29 cellular contexts compared by ENCODE assay signal in the genomic region with DNA sequence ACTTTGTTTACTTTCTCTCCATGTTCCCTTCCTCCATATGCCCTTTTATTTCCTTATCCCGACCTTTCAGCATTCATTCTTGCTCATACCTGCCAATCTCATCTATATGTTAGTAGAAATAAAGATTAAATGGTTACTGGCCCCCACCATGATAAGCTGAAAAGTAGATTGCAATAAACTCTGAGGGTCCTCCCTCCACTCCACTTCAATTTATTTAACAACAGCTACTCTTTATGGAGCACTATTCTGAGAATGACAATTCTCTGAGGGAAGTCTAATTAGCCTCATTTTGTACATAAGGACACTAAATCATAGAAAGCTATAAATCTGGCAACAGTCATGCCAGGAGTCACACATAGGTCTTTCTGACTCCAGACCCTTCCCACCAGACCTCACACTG. TPM values are rescaled to one million over a fixed set of nuclear protein-coding genes. Genes with fewer than 3 reads are reported as not detected.
A peak's percentile ranks its signal among the peaks of the same experiment; 100 is the strongest.
DNase-seq lines count a peak whose midpoint lies in the region; ATAC-seq, FAIRE-seq and TF ChIP-seq lines count a peak whose summit lies in the region.
"Had no signal": no experiment of that assay in that cellular context is flagged by ENCODE, and none has a peak within 500 bp of the region (broad histone marks: within the 10 kb centered on the region; RNA-seq: fewer than 3 reads in every experiment).

No MANE protein-coding gene starts in this region.

- peaks cover 6 to 99% (median 83%) of the 10 kb centered on the region in 9 donors for H3K4me1 ChIP-seq in heart right ventricle
- H3K4me1 ChIP-seq in endothelial cell of umbilical vein (ENCODE audit: control insufficient read depth, extremely low read depth, insufficient read depth, low read length): peaks cover 27% of the 10 kb centered on the region
- H3K4me1 ChIP-seq: breast epithelium, transverse colon had no signal

- CTCF ChIA-PET in endothelial cell of umbilical vein (lab: Charles Lee): interaction anchor here (1.0 to 2.3 kb wide), 13 partner anchors 8 to 192 kb away, joined by 3 to 13 read pairs (median 4); no protein-coding TSS in a partner anchor
- CTCF ChIA-PET in activated CD4-positive, alpha-beta memory T cell treated with anti-CD3 and anti-CD28 coated beads, Interleukin-2, amount 10 ng/mL, durations not matched to agents 7 days and 5 days (lab: Charles Lee): interaction anchor here (1.5 kb wide), 1 partner anchor 11 kb away, joined by 10 read pairs; no protein-coding TSS in a partner anchor

- no peak overlapping the region for H3K4me3 Mint-ChIP-seq in stimulated activated effector memory CD8-positive, alpha-beta T cell treated with anti-CD3 and anti-CD28 coated beads, Interleukin-12 subunit alpha, Interleukin-12 subunit beta, amount 100 ng/mL, for 72 hours
- no peak overlapping the region for H3K4me3 Mint-ChIP-seq in activated CD4-positive, alpha-beta memory T cell treated with anti-CD3 and anti-CD28 coated beads, Interleukin-2, amount 10 ng/mL, durations not matched to agents 7 days and 5 days
- H3K4me3 Mint-ChIP-seq: activated CD8-positive, alpha-beta T cell treated with anti-CD3 and anti-CD28 coated beads, Interleukin-2, amount 10 ng/mL, durations not matched to agents 7 days and 5 days; CD4-positive, alpha-beta T cell; neural crest cell had no signal

- BruUV-seq in endothelial cell of umbilical vein (replicated peaks; lab: Mats Ljungman, UMichigan): no TSS peak

- WGBS in heart right ventricle, 2 donors: 32 to 83% methylated on average over 1 of the region's 1 CpG

- H3K4me3 ChIP-seq in heart right ventricle (no peak overlapping the region), endothelial cell of umbilical vein (replicated peaks in 1 of 3; ENCODE audit: insufficient read depth in 1 of 3, low read depth in 1 of 3, low read length in 3 of 3) (no peak overlapping the region)
- H3K4me3 ChIP-seq: breast epithelium, hepatocyte, K562, spleen, transverse colon had no signal

- peaks cover 8% of the 10 kb centered on the region for H3K79me2 ChIP-seq in endothelial cell of umbilical vein (ENCODE audit: control insufficient read depth, insufficient read depth, low read length)
- H3K79me2 ChIP-seq: hepatocyte, parathyroid adenoma had no signal

- no peak overlapping the region for H2AFZ ChIP-seq in endothelial cell of umbilical vein (ENCODE audit: low read depth, low read length)
- H2AFZ ChIP-seq: hepatocyte, parathyroid adenoma had no signal

- no peaks in the 10 kb centered on the region for H3K9me1 ChIP-seq in endothelial cell of umbilical vein (replicated peaks; ENCODE audit: control insufficient read depth, extremely low read depth, insufficient read depth, low read length)

- H3K9me3 ChIP-seq in heart right ventricle: no peaks in the 10 kb centered on the region
- H3K9me3 ChIP-seq in endothelial cell of umbilical vein (replicated peaks; ENCODE audit: control insufficient read depth, insufficient read depth, low read length): no peaks in the 10 kb centered on the region
- H3K9me3 ChIP-seq: breast epithelium, spleen, transverse colon had no signal

- H4K20me1 ChIP-seq in endothelial cell of umbilical vein (replicated peaks; ENCODE audit: control insufficient read depth, extremely low read depth, insufficient read depth, low read length): no peaks in the 10 kb centered on the region

- H3K27me3 ChIP-seq in heart right ventricle (no peaks in the 10 kb centered on the region), endothelial cell of umbilical vein (ENCODE audit: control insufficient read depth in 2 of 2, insufficient read depth in 2 of 2, low read length in 2 of 2) (no peaks in the 10 kb centered on the region)
- H3K27me3 ChIP-seq: breast epithelium, hepatocyte, spleen, transverse colon had no signal

- TF ChIP-seq CTCF in heart right ventricle (IDR thresholded peaks at IDR 0.05) (no peak), endothelial cell of umbilical vein (IDR thresholded peaks at IDR 0.05; ENCODE audit: extremely low read depth in 1 of 2, insufficient read depth in 1 of 2, low read depth in 1 of 2, low read length in 2 of 2) (no peak)

- H3K27ac Mint-ChIP-seq in stimulated activated effector memory CD8-positive, alpha-beta T cell treated with anti-CD3 and anti-CD28 coated beads, Interleukin-12 subunit alpha, Interleukin-12 subunit beta, amount 100 ng/mL, for 72 hours: no peak overlapping the region
- no peak overlapping the region for H3K27ac Mint-ChIP-seq in activated CD4-positive, alpha-beta memory T cell treated with anti-CD3 and anti-CD28 coated beads, Interleukin-2, amount 10 ng/mL, durations not matched to agents 7 days and 5 days
- H3K27ac Mint-ChIP-seq: activated CD8-positive, alpha-beta T cell treated with anti-CD3 and anti-CD28 coated beads, Interleukin-2, amount 10 ng/mL, durations not matched to agents 7 days and 5 days; CD4-positive, alpha-beta T cell had no signal

- TF ChIP-seq POLR2A in endothelial cell of umbilical vein (IDR thresholded peaks at IDR 0.05; ENCODE audit: low read depth, low read length): no peak

- H3K9ac ChIP-seq in endothelial cell of umbilical vein (replicated peaks; ENCODE audit: extremely low read depth, insufficient read depth, low read length): no peak overlapping the region
- H3K9ac ChIP-seq: parathyroid adenoma had no signal

- no peak for FAIRE-seq in endothelial cell of umbilical vein (lab: Jason Lieb, UNC)
- FAIRE-seq: frontal cortex, HTR-8/SVneo, K562, RCC 7860 had no signal

- POLR2A ChIA-PET in endothelial cell of umbilical vein (lab: Charles Lee): interaction anchor here (1.1 kb wide), 1 partner anchor 12 kb away, joined by 3 read pairs; no protein-coding TSS in a partner anchor
- POLR2A ChIA-PET in activated CD4-positive, alpha-beta memory T cell treated with anti-CD3 and anti-CD28 coated beads, Interleukin-2, amount 10 ng/mL, durations not matched to agents 7 days and 5 days (lab: Charles Lee): no interaction called here

- H3K27ac ChIP-seq in heart right ventricle (peak overlapping the region; percentile 51 to 99 (median 79)), endothelial cell of umbilical vein (ENCODE audit: insufficient read depth, low read depth, low read length) (no peak overlapping the region)
- H3K27ac ChIP-seq: hepatocyte, parathyroid adenoma, spleen, transverse colon had no signal

- H3K27me3 Mint-ChIP-seq in activated CD4-positive, alpha-beta memory T cell treated with anti-CD3 and anti-CD28 coated beads, Interleukin-2, amount 10 ng/mL, durations not matched to agents 7 days and 5 days: peaks cover 17% of the 10 kb centered on the region

- H3K36me3 Mint-ChIP-seq in stimulated activated effector memory CD8-positive, alpha-beta T cell treated with anti-CD3 and anti-CD28 coated beads, Interleukin-12 subunit alpha, Interleukin-12 subunit beta, amount 100 ng/mL, for 72 hours: no peaks in the 10 kb centered on the region
- H3K36me3 Mint-ChIP-seq in activated CD4-positive, alpha-beta memory T cell treated with anti-CD3 and anti-CD28 coated beads, Interleukin-2, amount 10 ng/mL, durations not matched to agents 7 days and 5 days (ENCODE audit: low read depth): no peaks in the 10 kb centered on the region

- no peak for DNase-seq in heart right ventricle
- DNase-seq in left cardiac atrium: no peak
- peak; percentile 49 for DNase-seq in NCI-H1694 (lab: John Stamatoyannopoulos, UW)
- DNase-seq in endothelial cell of umbilical vein (ENCODE audit: low read depth, low spot score): peak; percentile 45
- no peak for DNase-seq in stimulated activated effector memory CD8-positive, alpha-beta T cell treated with anti-CD3 and anti-CD28 coated beads, Interleukin-12 subunit alpha, Interleukin-12 subunit beta, amount 100 ng/mL, for 72 hours (ENCODE audit: low spot score in 2 of 2)
- no peak for DNase-seq in activated CD4-positive, alpha-beta memory T cell treated with anti-CD3 and anti-CD28 coated beads, Interleukin-2, amount 10 ng/mL, durations not matched to agents 7 days and 5 days
- DNase-seq: activated CD8-positive, alpha-beta T cell treated with anti-CD3 and anti-CD28 coated beads, Interleukin-2, amount 10 ng/mL, durations not matched to agents 7 days and 5 days; activated naive CD4-positive, alpha-beta T cell treated with anti-CD3 and anti-CD28 coated beads, Interleukin-2, amount 50 U/mL, for 16 hours; amniotic stem cell; CD4-positive, alpha-beta T cell; EL; NCI-H1092 treated with DMSO at 0.1 percent for 48 hours; NCI-H2107; NCI-H524 treated with DMSO at 0.1 percent for 48 hours; SIG-M5; spleen; SW 1271; transverse colon had no signal

- H3K9me3 Mint-ChIP-seq in stimulated activated effector memory CD8-positive, alpha-beta T cell treated with anti-CD3 and anti-CD28 coated beads, Interleukin-12 subunit alpha, Interleukin-12 subunit beta, amount 100 ng/mL, for 72 hours: no peaks in the 10 kb centered on the region
- H3K9me3 Mint-ChIP-seq in activated CD4-positive, alpha-beta memory T cell treated with anti-CD3 and anti-CD28 coated beads, Interleukin-2, amount 10 ng/mL, durations not matched to agents 7 days and 5 days: no peaks in the 10 kb centered on the region
- H3K9me3 Mint-ChIP-seq: CD4-positive, alpha-beta T cell; neural crest cell had no signal

- dilution Hi-C loops in endothelial cell of umbilical vein (cut with MboI; ENCODE audit: extremely low pct_ligation_motif_present, low sequenced_read_pairs): no loop called here

- H3K36me3 ChIP-seq in heart right ventricle: peaks cover 0 to 100% (median 25%) of the 10 kb centered on the region in 9 donors
- H3K36me3 ChIP-seq in endothelial cell of umbilical vein (ENCODE audit: control insufficient read depth in 2 of 2, extremely low read depth in 1 of 2, insufficient read depth in 2 of 2, low read length in 2 of 2): peaks cover 18 to 32% of the 10 kb centered on the region in 2 experiments
- H3K36me3 ChIP-seq: breast epithelium, spleen, transverse colon had no signal

- intact Hi-C loops in heart right ventricle (cut with DNase I) (loop anchor here in 1 of 10 donors (10.0 kb wide), 1 partner anchor 139 kb away; no protein-coding TSS in a partner anchor), left cardiac atrium (cut with DNase I) (no loop called here), endothelial cell of umbilical vein (cut with micrococcal nuclease) (no loop called here)

- no peak for ATAC-seq in heart right ventricle
- no peak for ATAC-seq in left cardiac atrium
- ATAC-seq in stimulated activated effector memory CD8-positive, alpha-beta T cell treated with anti-CD3 and anti-CD28 coated beads, Interleukin-12 subunit alpha, Interleukin-12 subunit beta, amount 100 ng/mL, for 72 hours: peak; percentile 43
- no peak for ATAC-seq in GM19324 (IDR thresholded peaks at IDR 0.05; ENCODE audit: low FRiP score, unreplicated experiment)
- no peak for ATAC-seq in HG03159 (IDR thresholded peaks at IDR 0.05; ENCODE audit: unreplicated experiment)
- ATAC-seq: activated CD8-positive, alpha-beta T cell treated with anti-CD3 and anti-CD28 coated beads, Interleukin-2, amount 10 ng/mL, durations not matched to agents 7 days and 5 days; K562 had no signal

- H3K4me2 ChIP-seq in endothelial cell of umbilical vein (ENCODE audit: insufficient read depth, low read length): peak overlapping the region; percentile 21
- H3K4me2 ChIP-seq: hepatocyte had no signal

- no peaks in the 10 kb centered on the region for H3K4me1 Mint-ChIP-seq in stimulated activated effector memory CD8-positive, alpha-beta T cell treated with anti-CD3 and anti-CD28 coated beads, Interleukin-12 subunit alpha, Interleukin-12 subunit beta, amount 100 ng/mL, for 72 hours
- H3K4me1 Mint-ChIP-seq in activated CD4-positive, alpha-beta memory T cell treated with anti-CD3 and anti-CD28 coated beads, Interleukin-2, amount 10 ng/mL, durations not matched to agents 7 days and 5 days: no peaks in the 10 kb centered on the region

RNA-seq across cellular contexts. Expression of a gene that starts 28.2 kb away (rescaled TPM):
- total RNA-seq in heart right ventricle (100 to 1,000 TPM in 7 of 10 donors, 10 to 100 TPM in 3; 82.5 to 173 (median 121) TPM), left cardiac atrium (100 to 1,000 TPM in 1 of 2 donors, 10 to 100 TPM in 1; 80.7 to 104 TPM), endothelial cell of umbilical vein (137 and 140 TPM in 2 replicates)
- polyA plus RNA-seq in heart right ventricle (100 to 1,000 TPM in 1 of 2 donors, 10 to 100 TPM in 1; 81.2 to 194 TPM), endothelial cell of umbilical vein (40.2 and 52.6 TPM in 2 replicates)
- 77.1 and 91.5 TPM in 2 replicates for polyA plus RNA-seq in endothelial cell of umbilical vein (2011; cell fraction: cytosol; rRNA removed)
- polyA plus RNA-seq in endothelial cell of umbilical vein (2011; cell fraction: nucleus; rRNA removed): 207 and 208 TPM in 2 replicates
- 134 and 174 TPM in 2 replicates for polyA plus RNA-seq in endothelial cell of umbilical vein (2012)
- 100 and 108 TPM in 2 replicates for polyA minus RNA-seq in endothelial cell of umbilical vein
- polyA minus RNA-seq in endothelial cell of umbilical vein (2011; cell fraction: cytosol; rRNA and poly(A)+ RNA removed): 1.3 TPM
- polyA minus RNA-seq in endothelial cell of umbilical vein (2011; cell fraction: nucleus; rRNA and poly(A)+ RNA removed): 278 and 328 TPM in 2 replicates
- not detected for total RNA-seq in activated CD4-positive, alpha-beta memory T cell treated with anti-CD3 and anti-CD28 coated beads, Interleukin-2, amount 10 ng/mL, durations not matched to agents 7 days and 5 days
- total RNA-seq: A673; activated CD8-positive, alpha-beta T cell treated with anti-CD3 and anti-CD28 coated beads, Interleukin-2, amount 10 ng/mL, durations not matched to agents 7 days and 5 days; CD4-positive, alpha-beta T cell had no signal

Comparison
In these comparisons a context has a peak if more than half of its experiments do, and no peak if none do; other contexts are left out.
1. DNase-seq: peak in NCI-H1694 (single experiment) and endothelial cell of umbilical vein (single experiment); none in heart right ventricle (0 of 2), left cardiac atrium (single experiment), stimulated activated effector memory CD8-positive, alpha-beta T cell treated with anti-CD3 and anti-CD28 coated beads, Interleukin-12 subunit alpha, Interleukin-12 subunit beta, amount 100 ng/mL, for 72 hours (0 of 2) and activated CD4-positive, alpha-beta memory T cell treated with anti-CD3 and anti-CD28 coated beads, Interleukin-2, amount 10 ng/mL, durations not matched to agents 7 days and 5 days (single experiment).
2. RNA of a gene that starts 28.2 kb away (total RNA-seq): 137 to 140 TPM in endothelial cell of umbilical vein, 82.5 to 173 TPM in heart right ventricle and 80.7 to 104 TPM in left cardiac atrium; not detected in activated CD4-positive, alpha-beta memory T cell treated with anti-CD3 and anti-CD28 coated beads, Interleukin-2, amount 10 ng/mL, durations not matched to agents 7 days and 5 days; every median in the first group is over 10 times any median in the second.